38 cellular contexts compared by ENCODE assay signal in the genomic region with DNA sequence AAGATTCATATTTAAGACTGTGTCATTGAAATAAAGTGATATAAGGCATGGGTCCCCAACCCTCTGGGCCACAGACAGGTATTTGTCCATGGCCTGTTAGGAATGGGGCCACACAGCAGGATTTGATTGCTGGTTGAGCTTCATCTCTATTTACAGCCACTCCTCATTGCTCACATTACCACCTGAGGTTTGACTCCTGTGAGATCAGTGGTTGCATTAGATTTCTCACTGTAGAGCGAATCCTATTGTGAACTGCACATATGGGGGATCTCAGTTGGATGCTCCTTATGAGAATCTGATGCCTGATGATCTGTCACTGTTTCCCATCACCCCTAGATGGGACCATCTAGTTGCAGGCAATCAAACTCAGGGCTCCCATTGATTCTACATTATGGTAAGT.
"Had no signal": no experiment of that assay in that cellular context is flagged by ENCODE, and none has a peak within 500 bp of the region (broad histone marks: within the 10 kb centered on the region; RNA-seq: fewer than 3 reads in every experiment).

No MANE protein-coding gene starts in this region.

- H3K4me3 ChIP-seq: adrenal gland, ascending aorta, body of pancreas, breast epithelium, cardiac muscle cell had no signal

- H3K9me3 ChIP-seq: adrenal gland, ascending aorta, body of pancreas, breast epithelium had no signal

- H3K4me1 ChIP-seq: adrenal gland, ascending aorta, body of pancreas, breast epithelium had no signal

- H3K36me3 ChIP-seq: adrenal gland, ascending aorta, brain microvascular endothelial cell, cardiac muscle cell had no signal

- H3K36me3 Mint-ChIP-seq: activated naive CD4-positive, alpha-beta T cell treated with anti-CD3 and anti-CD28 coated beads, Interleukin-2, amount 10 ng/mL, durations not matched to agents 7 days and 5 days; activated naive CD4-positive, alpha-beta T cell treated with anti-CD3 and anti-CD28 coated beads, Interleukin-2, amount 50 U/mL, for 24 hours; activated naive CD8-positive, alpha-beta T cell; activated naive CD8-positive, alpha-beta T cell treated with anti-CD3 and anti-CD28 coated beads for 36 hours; activated naive CD8-positive, alpha-beta T cell treated with anti-CD3 and anti-CD28 coated beads, Interleukin-2, amount 10 ng/mL, durations not matched to agents 7 days and 5 days; brain had no signal

- H3K27ac Mint-ChIP-seq: activated naive CD4-positive, alpha-beta T cell treated with anti-CD3 and anti-CD28 coated beads for 36 hours; activated naive CD4-positive, alpha-beta T cell treated with anti-CD3 and anti-CD28 coated beads, Interleukin-2, amount 10 ng/mL, durations not matched to agents 7 days and 5 days; activated naive CD4-positive, alpha-beta T cell treated with anti-CD3 and anti-CD28 coated beads, Interleukin-2, amount 50 U/mL, for 24 hours; activated naive CD4-positive, alpha-beta T cell treated with anti-CD3 and anti-CD28 coated beads, Interleukin-2, amount 50 U/mL, for 72 hours; activated naive CD8-positive, alpha-beta T cell; activated naive CD8-positive, alpha-beta T cell treated with anti-CD3 and anti-CD28 coated beads for 36 hours; activated naive CD8-positive, alpha-beta T cell treated with anti-CD3 and anti-CD28 coated beads, Interleukin-2, amount 10 ng/mL, durations not matched to agents 7 days and 5 days; activated naive CD8-positive, alpha-beta T cell treated with anti-CD3 and anti-CD28 coated beads, Interleukin-2, amount 50 U/mL, for 24 hours; activated T-cell treated with anti-CD3 and anti-CD28 coated beads, Interleukin-2, amount 50 U/mL, for 24 hours; activated T-cell treated with anti-CD3 and anti-CD28 coated beads, Interleukin-2, amount 50 U/mL, for 72 hours; activated T-helper 1 cell treated with anti-CD3 and anti-CD28 coated beads, Interleukin-12 subunit alpha, Interleukin-12 subunit beta, Interleukin-2, Interleukin-4 antibody, amounts not matched to agents 30 ng/mL and 10 ng/mL and 1 ng/mL, durations not matched to agents 14 hours and 24 hours and 36 hours; activated T-helper 17 cell treated with anti-CD3 and anti-CD28 coated beads, Interleukin-2, amount 50 U/mL, for 72 hours; activated T-helper 2 cell treated with anti-CD3 and anti-CD28 coated beads, Interferon-gamma antibody, Interleukin-2, Interleukin-4, amounts not matched to agents 10 μg/mL and 5 μg/mL and 100 μg/mL, durations not matched to agents 14 hours and 24 hours and 36 hours; brain had no signal

- H3K4me3 Mint-ChIP-seq: activated naive CD4-positive, alpha-beta T cell treated with anti-CD3 and anti-CD28 coated beads for 36 hours; activated naive CD4-positive, alpha-beta T cell treated with anti-CD3 and anti-CD28 coated beads, Interleukin-2, amount 10 ng/mL, durations not matched to agents 7 days and 5 days; activated naive CD4-positive, alpha-beta T cell treated with anti-CD3 and anti-CD28 coated beads, Interleukin-2, amount 50 U/mL, for 24 hours; activated naive CD8-positive, alpha-beta T cell; activated naive CD8-positive, alpha-beta T cell treated with anti-CD3 and anti-CD28 coated beads for 36 hours; activated naive CD8-positive, alpha-beta T cell treated with anti-CD3 and anti-CD28 coated beads, Interleukin-2, amount 10 ng/mL, durations not matched to agents 7 days and 5 days; activated naive CD8-positive, alpha-beta T cell treated with anti-CD3 and anti-CD28 coated beads, Interleukin-2, amount 50 U/mL, for 24 hours; activated T-cell treated with anti-CD3 and anti-CD28 coated beads, Interleukin-2, amount 50 U/mL, for 24 hours; activated T-cell treated with anti-CD3 and anti-CD28 coated beads, Interleukin-2, amount 50 U/mL, for 4 hours; activated T-cell treated with anti-CD3 and anti-CD28 coated beads, Interleukin-2, amount 50 U/mL, for 72 hours; activated T-helper 1 cell treated with anti-CD3 and anti-CD28 coated beads, Interleukin-12 subunit alpha, Interleukin-12 subunit beta, Interleukin-2, Interleukin-4 antibody, amounts not matched to agents 30 ng/mL and 10 ng/mL and 1 ng/mL, durations not matched to agents 14 hours and 24 hours and 36 hours; activated T-helper 17 cell treated with anti-CD3 and anti-CD28 coated beads, Interleukin-2, amount 50 U/mL, for 72 hours; brain; central memory CD8-positive, alpha-beta T cell had no signal

- H3K4me1 Mint-ChIP-seq: activated naive CD4-positive, alpha-beta T cell treated with anti-CD3 and anti-CD28 coated beads, Interleukin-2, amount 10 ng/mL, durations not matched to agents 7 days and 5 days; activated naive CD4-positive, alpha-beta T cell treated with anti-CD3 and anti-CD28 coated beads, Interleukin-2, amount 50 U/mL, for 24 hours; activated naive CD8-positive, alpha-beta T cell treated with anti-CD3 and anti-CD28 coated beads for 36 hours; activated naive CD8-positive, alpha-beta T cell treated with anti-CD3 and anti-CD28 coated beads, Interleukin-2, amount 10 ng/mL, durations not matched to agents 7 days and 5 days; activated naive CD8-positive, alpha-beta T cell treated with anti-CD3 and anti-CD28 coated beads, Interleukin-2, amount 50 U/mL, for 24 hours; activated T-helper 17 cell treated with anti-CD3 and anti-CD28 coated beads, Interleukin-2, amount 50 U/mL, for 72 hours; brain; central memory CD8-positive, alpha-beta T cell had no signal

- H3K9me3 Mint-ChIP-seq: activated naive CD4-positive, alpha-beta T cell treated with anti-CD3 and anti-CD28 coated beads for 36 hours; activated naive CD8-positive, alpha-beta T cell treated with anti-CD3 and anti-CD28 coated beads, Interleukin-2, amount 10 ng/mL, durations not matched to agents 7 days and 5 days had no signal

- H3K27me3 Mint-ChIP-seq: activated naive CD4-positive, alpha-beta T cell treated with anti-CD3 and anti-CD28 coated beads, Interleukin-2, amount 10 ng/mL, durations not matched to agents 7 days and 5 days; activated naive CD4-positive, alpha-beta T cell treated with anti-CD3 and anti-CD28 coated beads, Interleukin-2, amount 50 U/mL, for 24 hours; activated naive CD8-positive, alpha-beta T cell; activated naive CD8-positive, alpha-beta T cell treated with anti-CD3 and anti-CD28 coated beads for 36 hours; activated naive CD8-positive, alpha-beta T cell treated with anti-CD3 and anti-CD28 coated beads, Interleukin-2, amount 10 ng/mL, durations not matched to agents 7 days and 5 days; activated naive CD8-positive, alpha-beta T cell treated with anti-CD3 and anti-CD28 coated beads, Interleukin-2, amount 50 U/mL, for 24 hours; activated T-cell treated with anti-CD3 and anti-CD28 coated beads, Interleukin-2, amount 50 U/mL, for 24 hours; activated T-helper 17 cell treated with anti-CD3 and anti-CD28 coated beads, Interleukin-2, amount 50 U/mL, for 72 hours; central memory CD8-positive, alpha-beta T cell had no signal

- DNase-seq: activated effector memory CD4-positive, alpha-beta T cell treated with anti-CD3 and anti-CD28 coated beads, Interleukin-2, amount 50 U/mL, for 16 hours; activated effector memory CD4-positive, alpha-beta T cell treated with Interleukin-2 at 50 U/mL for 16 hours; activated gamma-delta T cell; activated gamma-delta T cell treated with Interleukin-2 at 50 U/mL for 16 hours; activated naive CD4-positive, alpha-beta T cell; activated naive CD4-positive, alpha-beta T cell treated with anti-CD3 and anti-CD28 coated beads for 36 hours; activated naive CD4-positive, alpha-beta T cell treated with anti-CD3 and anti-CD28 coated beads, Interleukin-2, amount 10 ng/mL, durations not matched to agents 7 days and 5 days; activated naive CD4-positive, alpha-beta T cell treated with anti-CD3 and anti-CD28 coated beads, Interleukin-2, amount 50 U/mL, for 16 hours; activated naive CD4-positive, alpha-beta T cell treated with Interleukin-2 at 50 U/mL for 16 hours; activated naive CD8-positive, alpha-beta T cell treated with anti-CD3 and anti-CD28 coated beads for 36 hours; activated naive CD8-positive, alpha-beta T cell treated with anti-CD3 and anti-CD28 coated beads, Interleukin-2, amount 10 ng/mL, durations not matched to agents 7 days and 5 days; activated naive CD8-positive, alpha-beta T cell treated with anti-CD3 and anti-CD28 coated beads, Interleukin-2, amount 50 U/mL, for 24 hours; activated T-cell treated with anti-CD3 and anti-CD28 coated beads, Interleukin-2, amount 50 U/mL, for 1 hour; activated T-cell treated with anti-CD3 and anti-CD28 coated beads, Interleukin-2, amount 50 U/mL, for 24 hours; activated T-cell treated with anti-CD3 and anti-CD28 coated beads, Interleukin-2, amount 50 U/mL, for 4 hours; activated T-cell treated with anti-CD3 and anti-CD28 coated beads, Interleukin-2, amount 50 U/mL, for 48 hours; activated T-cell treated with anti-CD3 and anti-CD28 coated beads, Interleukin-2, amount 50 U/mL, for 72 hours; adrenal gland; amniotic stem cell; amygdala; anterior cingulate cortex; aorta; body of pancreas; brain microvascular endothelial cell; caudate nucleus; central memory CD4-positive, alpha-beta T cell; cerebellar nuclear complex had no signal

- H3K27ac ChIP-seq: adrenal gland, ascending aorta, body of pancreas, brain microvascular endothelial cell, breast epithelium, cardiac muscle cell had no signal
